Comparison of ENCODE assay signal across 12 cellular contexts in genomic region chr19:7191946-7192691, GRCh38.
DNase-seq lines count a peak whose midpoint lies in the region; ATAC-seq lines count a peak whose summit lies in the region.
"Had no signal": no experiment of that assay in that cellular context is flagged by ENCODE, and none has a peak within 500 bp of the region (broad histone marks: within the 10 kb centered on the region; RNA-seq: fewer than 3 reads in every experiment).

No MANE protein-coding gene starts in this region.

- intact Hi-C loops in head of caudate nucleus (cut with DNase I): no loop called here

- ATAC-seq in memory B cell (ENCODE audit: low read depth) (peak; percentile 63), HG02678 (IDR thresholded peaks at IDR 0.05; ENCODE audit: unreplicated experiment) (no peak), HG02759 (IDR thresholded peaks at IDR 0.05; ENCODE audit: unreplicated experiment) (no peak)

- peak overlapping the region; percentile 9 for H3K4me3 Mint-ChIP-seq in memory B cell
- H3K4me3 Mint-ChIP-seq: nephron had no signal

- peaks cover 4% of the 10 kb centered on the region for H3K27me3 Mint-ChIP-seq in memory B cell

- no peaks in the 10 kb centered on the region for H3K36me3 Mint-ChIP-seq in memory B cell

- DNase-seq in CD1c-positive myeloid dendritic cell (ENCODE audit: extremely low spot score) (peak; percentile 38), KBM-7 (peak; percentile 59), memory B cell (ENCODE audit: low spot score in 2 of 2) (no peak), head of caudate nucleus (no peak), NCI-H82 treated with DMSO at 0.1 percent for 48 hours (lab: John Stamatoyannopoulos, UW; ENCODE audit: unreplicated experiment) (no peak)
- DNase-seq in activated CD4-positive, alpha-beta T cell treated with anti-CD3 and anti-CD28 coated beads, Interleukin-2, amount 50 U/mL, for 48 hours: peak; percentile 39 to 48
- DNase-seq: Calu3, SHP77, substantia nigra had no signal

- peaks cover 13% of the 10 kb centered on the region for H3K4me1 Mint-ChIP-seq in memory B cell

- H3K27ac Mint-ChIP-seq in memory B cell: no peak overlapping the region

- no peaks in the 10 kb centered on the region for H3K9me3 Mint-ChIP-seq in memory B cell
- H3K9me3 Mint-ChIP-seq: nephron had no signal

- in situ Hi-C loops in KBM-7 (cut with MboI; ENCODE audit: low pct_unique_long_range_greater_than_20kb, low sequenced_read_pairs): no loop called here

Comparison
In these comparisons a context has a peak if more than half of its experiments do, and no peak if none do; other contexts are left out.
1. DNase-seq: peak in CD1c-positive myeloid dendritic cell (single experiment), KBM-7 (single experiment) and activated CD4-positive, alpha-beta T cell treated with anti-CD3 and anti-CD28 coated beads, Interleukin-2, amount 50 U/mL, for 48 hours (2 of 2); none in memory B cell (0 of 2), head of caudate nucleus (0 of 42) and NCI-H82 treated with DMSO at 0.1 percent for 48 hours (single experiment).